1 cellular context compared by ENCODE assay signal in genomic region chr1:18875107-18875795, GRCh38.
TF ChIP-seq lines count a peak whose summit lies in the region.

No MANE protein-coding gene starts in this region.

TF ChIP-seq in K562, 482 proteins besides CTCF, POLR2A, EP300 and RAD21 (continued from another document and continues in another):
- no peak for TF ChIP-seq ZNF124 (CRISPR knock-in tag; IDR thresholded peaks at IDR 0.05)
- no peak for TF ChIP-seq POLR2H (tag; IDR thresholded peaks at IDR 0.05; ENCODE audit: low read depth)
- TF ChIP-seq CBX2 (IDR thresholded peaks at IDR 0.05; ENCODE audit: insufficient read depth, low read length, poor library complexity, severe bottlenecking) = no peak
- TF ChIP-seq LARP7 (IDR thresholded peaks at IDR 0.05) = no peak
- TF ChIP-seq EP400 (IDR thresholded peaks at IDR 0.05) = no peak
- TF ChIP-seq SP1 (CRISPR knock-in tag; IDR thresholded peaks at IDR 0.05) = no peak
- no peak for TF ChIP-seq ZBTB7A (IDR thresholded peaks at IDR 0.05; ENCODE audit: borderline replicate concordance, control insufficient read depth, low read depth, low read length)
- TF ChIP-seq, protein P1, sequence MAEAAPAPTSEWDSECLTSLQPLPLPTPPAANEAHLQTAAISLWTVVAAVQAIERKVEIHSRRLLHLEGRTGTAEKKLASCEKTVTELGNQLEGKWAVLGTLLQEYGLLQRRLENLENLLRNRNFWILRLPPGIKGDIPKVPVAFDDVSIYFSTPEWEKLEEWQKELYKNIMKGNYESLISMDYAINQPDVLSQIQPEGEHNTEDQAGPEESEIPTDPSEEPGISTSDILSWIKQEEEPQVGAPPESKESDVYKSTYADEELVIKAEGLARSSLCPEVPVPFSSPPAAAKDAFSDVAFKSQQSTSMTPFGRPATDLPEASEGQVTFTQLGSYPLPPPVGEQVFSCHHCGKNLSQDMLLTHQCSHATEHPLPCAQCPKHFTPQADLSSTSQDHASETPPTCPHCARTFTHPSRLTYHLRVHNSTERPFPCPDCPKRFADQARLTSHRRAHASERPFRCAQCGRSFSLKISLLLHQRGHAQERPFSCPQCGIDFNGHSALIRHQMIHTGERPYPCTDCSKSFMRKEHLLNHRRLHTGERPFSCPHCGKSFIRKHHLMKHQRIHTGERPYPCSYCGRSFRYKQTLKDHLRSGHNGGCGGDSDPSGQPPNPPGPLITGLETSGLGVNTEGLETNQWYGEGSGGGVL (CRISPR knock-in tag; IDR thresholded peaks at IDR 0.05) = no peak
- peak in 1 of 2 experiments; percentile 41; a peak in 1 of 4 replicates for TF ChIP-seq TRIM24 (IDR thresholded peaks at IDR 0.05)
- no peak for TF ChIP-seq BMI1 (IDR thresholded peaks at IDR 0.05; ENCODE audit: low read length)
- no peak for TF ChIP-seq ASH1L (IDR thresholded peaks at IDR 0.05; ENCODE audit: borderline replicate concordance, low read depth, partially characterized antibody)
- TF ChIP-seq ZNF197 (CRISPR knock-in tag; IDR thresholded peaks at IDR 0.05; ENCODE audit: low read depth) = no peak
- TF ChIP-seq HMGN3 (IDR thresholded peaks at IDR 0.05; ENCODE audit: borderline replicate concordance, extremely low read depth, insufficient read length, low read depth, low read length) = peak; percentile 26
- TF ChIP-seq CSDE1 (IDR thresholded peaks at IDR 0.05) = no peak
- TF ChIP-seq ILK (tag; IDR thresholded peaks at IDR 0.05; ENCODE audit: borderline replicate concordance, low read depth) = no peak
- peak; percentile 64; the same call in 1 of the 2 replicates for TF ChIP-seq BCOR (IDR thresholded peaks at IDR 0.05)
- no peak for TF ChIP-seq ZNF75A (CRISPR knock-in tag; IDR thresholded peaks at IDR 0.05)
- no peak for TF ChIP-seq CBFB (CRISPR knock-in tag; IDR thresholded peaks at IDR 0.05)
- no peak for TF ChIP-seq CBX8 (IDR thresholded peaks at IDR 0.05; ENCODE audit: borderline replicate concordance, extremely low read depth, low read depth, low read length, poor library complexity, severe bottlenecking)
- TF ChIP-seq MEIS2 (IDR thresholded peaks at IDR 0.05; ENCODE audit: partially characterized antibody) = peak; percentile 23
- 0 out of 2 replicates have a peak, but pooled peaks have one; percentile 12 for TF ChIP-seq ZKSCAN1 (IDR thresholded peaks at IDR 0.05; ENCODE audit: low read depth, low read length)
- no peak for TF ChIP-seq SRSF7 (optimal IDR thresholded peaks at IDR 0.05; ENCODE audit: low read depth, low read length)
- TF ChIP-seq ZNF384 (IDR thresholded peaks at IDR 0.05; ENCODE audit: low read depth, low read length) = 0 out of 2 replicates have a peak, but pooled peaks have one; percentile 9
- peak; percentile 49; the same call in 1 of the 2 replicates for TF ChIP-seq PKNOX1 (IDR thresholded peaks at IDR 0.05)
- TF ChIP-seq, protein P2, sequence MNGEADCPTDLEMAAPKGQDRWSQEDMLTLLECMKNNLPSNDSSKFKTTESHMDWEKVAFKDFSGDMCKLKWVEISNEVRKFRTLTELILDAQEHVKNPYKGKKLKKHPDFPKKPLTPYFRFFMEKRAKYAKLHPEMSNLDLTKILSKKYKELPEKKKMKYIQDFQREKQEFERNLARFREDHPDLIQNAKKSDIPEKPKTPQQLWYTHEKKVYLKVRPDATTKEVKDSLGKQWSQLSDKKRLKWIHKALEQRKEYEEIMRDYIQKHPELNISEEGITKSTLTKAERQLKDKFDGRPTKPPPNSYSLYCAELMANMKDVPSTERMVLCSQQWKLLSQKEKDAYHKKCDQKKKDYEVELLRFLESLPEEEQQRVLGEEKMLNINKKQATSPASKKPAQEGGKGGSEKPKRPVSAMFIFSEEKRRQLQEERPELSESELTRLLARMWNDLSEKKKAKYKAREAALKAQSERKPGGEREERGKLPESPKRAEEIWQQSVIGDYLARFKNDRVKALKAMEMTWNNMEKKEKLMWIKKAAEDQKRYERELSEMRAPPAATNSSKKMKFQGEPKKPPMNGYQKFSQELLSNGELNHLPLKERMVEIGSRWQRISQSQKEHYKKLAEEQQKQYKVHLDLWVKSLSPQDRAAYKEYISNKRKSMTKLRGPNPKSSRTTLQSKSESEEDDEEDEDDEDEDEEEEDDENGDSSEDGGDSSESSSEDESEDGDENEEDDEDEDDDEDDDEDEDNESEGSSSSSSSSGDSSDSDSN (IDR thresholded peaks at IDR 0.05; ENCODE audit: borderline replicate concordance in 1 of 2, low read depth in 2 of 2, low read length in 2 of 2) = peak in 1 of 2 experiments; percentile 90; a peak in 1 of 4 replicates
- TF ChIP-seq, protein P3, sequence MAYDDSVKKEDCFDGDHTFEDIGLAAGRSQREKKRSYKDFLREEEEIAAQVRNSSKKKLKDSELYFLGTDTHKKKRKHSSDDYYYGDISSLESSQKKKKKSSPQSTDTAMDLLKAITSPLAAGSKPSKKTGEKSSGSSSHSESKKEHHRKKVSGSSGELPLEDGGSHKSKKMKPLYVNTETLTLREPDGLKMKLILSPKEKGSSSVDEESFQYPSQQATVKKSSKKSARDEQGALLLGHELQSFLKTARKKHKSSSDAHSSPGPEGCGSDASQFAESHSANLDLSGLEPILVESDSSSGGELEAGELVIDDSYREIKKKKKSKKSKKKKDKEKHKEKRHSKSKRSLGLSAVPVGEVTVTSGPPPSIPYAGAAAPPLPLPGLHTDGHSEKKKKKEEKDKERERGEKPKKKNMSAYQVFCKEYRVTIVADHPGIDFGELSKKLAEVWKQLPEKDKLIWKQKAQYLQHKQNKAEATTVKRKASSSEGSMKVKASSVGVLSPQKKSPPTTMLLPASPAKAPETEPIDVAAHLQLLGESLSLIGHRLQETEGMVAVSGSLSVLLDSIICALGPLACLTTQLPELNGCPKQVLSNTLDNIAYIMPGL (CRISPR knock-in tag; IDR thresholded peaks at IDR 0.05) = 0 out of 2 replicates have a peak, but pooled peaks have one; percentile 53
- 0 out of 2 replicates have a peak, but pooled peaks have one; percentile 39 for TF ChIP-seq ZNF263 (CRISPR knock-in tag; IDR thresholded peaks at IDR 0.05; ENCODE audit: borderline replicate concordance)
- TF ChIP-seq ZEB2 (IDR thresholded peaks at IDR 0.05) = 0 out of 2 replicates have a peak, but pooled peaks have one; percentile 26
- TF ChIP-seq ESRRA (IDR thresholded peaks at IDR 0.05; ENCODE audit: borderline replicate concordance, low read depth) = peak; percentile 34; the same call in 1 of the 2 replicates
- TF ChIP-seq TOE1 (IDR thresholded peaks at IDR 0.05; ENCODE audit: borderline replicate concordance) = no peak
- TF ChIP-seq TOE1 (CRISPR knock-in tag; IDR thresholded peaks at IDR 0.05; ENCODE audit: borderline replicate concordance, low read depth) = no peak
- TF ChIP-seq DACH1 (IDR thresholded peaks at IDR 0.05; ENCODE audit: partially characterized antibody) = no peak
- TF ChIP-seq KLF1 (tag; IDR thresholded peaks at IDR 0.05) = no peak
- no peak for TF ChIP-seq LEF1 (IDR thresholded peaks at IDR 0.05)
- TF ChIP-seq HIVEP1 (CRISPR knock-in tag; IDR thresholded peaks at IDR 0.05) = no peak
- no peak for TF ChIP-seq NFYB (IDR thresholded peaks at IDR 0.05; ENCODE audit: extremely low read depth, insufficient read length)
- TF ChIP-seq ZNF184 (CRISPR knock-in tag; IDR thresholded peaks at IDR 0.05) = no peak
- TF ChIP-seq PCBP1 (IDR thresholded peaks at IDR 0.05; ENCODE audit: low read depth, low read length, poor library complexity, severe bottlenecking) = no peak
- 0 out of 2 replicates have a peak, but pooled peaks have one; percentile 10 for TF ChIP-seq CEBPG (CRISPR knock-in tag; IDR thresholded peaks at IDR 0.05)
- TF ChIP-seq CEBPG (tag; conservative IDR thresholded peaks at IDR 0.05 in 1 of 2, IDR thresholded peaks at IDR 0.05 in 1 of 2) = no peak
- no peak for TF ChIP-seq CBX1 (IDR thresholded peaks at IDR 0.05; ENCODE audit: low read depth)
- no peak for TF ChIP-seq SIN3B (IDR thresholded peaks at IDR 0.05; ENCODE audit: low read depth)
- TF ChIP-seq RCOR1 (IDR thresholded peaks at IDR 0.05; ENCODE audit: borderline replicate concordance in 1 of 2, low read depth in 2 of 2, low read length in 2 of 2) = 0 out of 4 replicates have a peak, but pooled peaks of 1 of the 2 experiments have one; percentile 23
- TF ChIP-seq TEAD4 (IDR thresholded peaks at IDR 0.05; ENCODE audit: low read length) = no peak
- TF ChIP-seq TEAD4 (CRISPR knock-in tag; IDR thresholded peaks at IDR 0.05; ENCODE audit: borderline replicate concordance) = 0 out of 2 replicates have a peak, but pooled peaks have one; percentile 26
- no peak for TF ChIP-seq GTF2B (IDR thresholded peaks at IDR 0.05; ENCODE audit: extremely low read depth, insufficient read length)
- no peak for TF ChIP-seq ZNF3 (CRISPR knock-in tag; IDR thresholded peaks at IDR 0.05)
- TF ChIP-seq MCM2 (IDR thresholded peaks at IDR 0.05; ENCODE audit: low read depth) = no peak
- TF ChIP-seq, protein P4, sequence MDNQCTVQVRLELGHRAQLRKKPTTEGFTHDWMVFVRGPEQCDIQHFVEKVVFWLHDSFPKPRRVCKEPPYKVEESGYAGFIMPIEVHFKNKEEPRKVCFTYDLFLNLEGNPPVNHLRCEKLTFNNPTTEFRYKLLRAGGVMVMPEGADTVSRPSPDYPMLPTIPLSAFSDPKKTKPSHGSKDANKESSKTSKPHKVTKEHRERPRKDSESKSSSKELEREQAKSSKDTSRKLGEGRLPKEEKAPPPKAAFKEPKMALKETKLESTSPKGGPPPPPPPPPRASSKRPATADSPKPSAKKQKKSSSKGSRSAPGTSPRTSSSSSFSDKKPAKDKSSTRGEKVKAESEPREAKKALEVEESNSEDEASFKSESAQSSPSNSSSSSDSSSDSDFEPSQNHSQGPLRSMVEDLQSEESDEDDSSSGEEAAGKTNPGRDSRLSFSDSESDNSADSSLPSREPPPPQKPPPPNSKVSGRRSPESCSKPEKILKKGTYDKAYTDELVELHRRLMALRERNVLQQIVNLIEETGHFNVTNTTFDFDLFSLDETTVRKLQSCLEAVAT (IDR thresholded peaks at IDR 0.05) = no peak
- TF ChIP-seq FUS (optimal IDR thresholded peaks at IDR 0.05; ENCODE audit: low read depth, low read length) = no peak
- TF ChIP-seq ZFP36 (IDR thresholded peaks at IDR 0.05; ENCODE audit: low read depth, low read length, partially characterized antibody) = peak; percentile 93
- no peak for TF ChIP-seq SMAD2 (IDR thresholded peaks at IDR 0.05; ENCODE audit: low read depth, low read length)
- TF ChIP-seq ZNF121 (CRISPR knock-in tag; conservative IDR thresholded peaks at IDR 0.05) = no peak
- no peak for TF ChIP-seq RBM22 (IDR thresholded peaks at IDR 0.05; ENCODE audit: low read depth, low read length, poor library complexity, severe bottlenecking)
- TF ChIP-seq, protein P5, sequence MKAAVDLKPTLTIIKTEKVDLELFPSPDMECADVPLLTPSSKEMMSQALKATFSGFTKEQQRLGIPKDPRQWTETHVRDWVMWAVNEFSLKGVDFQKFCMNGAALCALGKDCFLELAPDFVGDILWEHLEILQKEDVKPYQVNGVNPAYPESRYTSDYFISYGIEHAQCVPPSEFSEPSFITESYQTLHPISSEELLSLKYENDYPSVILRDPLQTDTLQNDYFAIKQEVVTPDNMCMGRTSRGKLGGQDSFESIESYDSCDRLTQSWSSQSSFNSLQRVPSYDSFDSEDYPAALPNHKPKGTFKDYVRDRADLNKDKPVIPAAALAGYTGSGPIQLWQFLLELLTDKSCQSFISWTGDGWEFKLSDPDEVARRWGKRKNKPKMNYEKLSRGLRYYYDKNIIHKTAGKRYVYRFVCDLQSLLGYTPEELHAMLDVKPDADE (conservative IDR thresholded peaks at IDR 0.05; ENCODE audit: control insufficient read depth, low read depth, low read length) = no peak
- no peak for TF ChIP-seq TARDBP (IDR thresholded peaks at IDR 0.05)
- TF ChIP-seq ZNF76 (CRISPR knock-in tag; IDR thresholded peaks at IDR 0.05; ENCODE audit: borderline replicate concordance) = no peak
- peak; percentile 46 for TF ChIP-seq ZFX (CRISPR knock-in tag; IDR thresholded peaks at IDR 0.05)
- peak; percentile 46; the same call in 1 of the 2 replicates for TF ChIP-seq JUND (IDR thresholded peaks at IDR 0.05; ENCODE audit: borderline replicate concordance, low read depth, low read length)
- no peak for TF ChIP-seq JUND (tag; IDR thresholded peaks at IDR 0.05; ENCODE audit: borderline replicate concordance, low read depth, low read length)
- no peak for TF ChIP-seq GABPB2 (CRISPR knock-in tag; conservative IDR thresholded peaks at IDR 0.05)
- TF ChIP-seq, protein P6, sequence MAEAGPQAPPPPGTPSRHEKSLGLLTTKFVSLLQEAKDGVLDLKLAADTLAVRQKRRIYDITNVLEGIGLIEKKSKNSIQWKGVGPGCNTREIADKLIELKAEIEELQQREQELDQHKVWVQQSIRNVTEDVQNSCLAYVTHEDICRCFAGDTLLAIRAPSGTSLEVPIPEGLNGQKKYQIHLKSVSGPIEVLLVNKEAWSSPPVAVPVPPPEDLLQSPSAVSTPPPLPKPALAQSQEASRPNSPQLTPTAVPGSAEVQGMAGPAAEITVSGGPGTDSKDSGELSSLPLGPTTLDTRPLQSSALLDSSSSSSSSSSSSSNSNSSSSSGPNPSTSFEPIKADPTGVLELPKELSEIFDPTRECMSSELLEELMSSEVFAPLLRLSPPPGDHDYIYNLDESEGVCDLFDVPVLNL (CRISPR knock-in tag; IDR thresholded peaks at IDR 0.05; ENCODE audit: low read depth) = no peak
- TF ChIP-seq ARNT (IDR thresholded peaks at IDR 0.05) = no peak
- peak; percentile 52; the same call in 1 of the 2 replicates for TF ChIP-seq DEAF1 (CRISPR knock-in tag; IDR thresholded peaks at IDR 0.05)
- TF ChIP-seq SPI1 (IDR thresholded peaks at IDR 0.05; ENCODE audit: borderline replicate concordance, low read depth, low read length) = no peak
